22 cellular contexts compared by ENCODE assay signal in the genomic region with DNA sequence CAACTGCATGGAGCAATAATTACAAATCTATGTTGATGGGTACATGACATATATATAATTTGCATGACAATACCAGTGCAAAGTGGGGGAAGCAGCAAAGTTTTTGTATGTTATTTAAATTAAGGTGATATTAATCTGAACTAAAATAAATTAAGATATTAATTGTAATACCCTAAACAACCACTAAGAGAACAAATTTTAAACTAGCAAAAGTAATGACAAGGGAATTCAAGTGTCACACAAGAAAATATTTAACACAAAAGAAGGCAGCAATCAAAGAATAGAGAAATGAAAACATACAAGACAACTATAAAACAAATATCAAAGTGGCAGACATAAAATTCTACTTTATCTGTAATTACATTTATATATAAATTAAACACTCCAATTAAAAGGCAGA.
DNase-seq lines count a peak whose midpoint lies in the region; ATAC-seq and TF ChIP-seq lines count a peak whose summit lies in the region.
"Had no signal": no experiment of that assay in that cellular context is flagged by ENCODE, and none has a peak within 500 bp of the region (broad histone marks: within the 10 kb centered on the region; RNA-seq: fewer than 3 reads in every experiment).

No MANE protein-coding gene starts in this region.

- H3K9ac ChIP-seq in MM.1S (ENCODE audit: low read length): no peak overlapping the region
- H3K9ac ChIP-seq in endodermal cell (ENCODE audit: extremely low read depth, low read length, poor library complexity, severe bottlenecking): no peak overlapping the region
- no peak overlapping the region for H3K9ac ChIP-seq in smooth muscle cell (ENCODE audit: low read depth)
- H3K9ac ChIP-seq: BLaER1 treated with 17β-estradiol and CSF1 and Interleukin-3, amounts not matched to agents 10 nM and 100 nM had no signal

- H3K4me2 ChIP-seq in MM.1S (ENCODE audit: low read depth, low read length) (no peak overlapping the region), smooth muscle cell (no peak overlapping the region)
- H3K4me2 ChIP-seq: A549; BLaER1 treated with 17β-estradiol and CSF1 and Interleukin-3, amounts not matched to agents 10 nM and 100 nM had no signal

- no peak overlapping the region for H3K4me3 Mint-ChIP-seq in endodermal cell
- H3K4me3 Mint-ChIP-seq: CD14-positive monocyte; CD4-positive, alpha-beta T cell; CD8-positive, alpha-beta memory T cell had no signal

- no peaks in the 10 kb centered on the region for H3K27me3 ChIP-seq in MM.1S (replicated peaks; ENCODE audit: insufficient read depth, low read length)
- no peaks in the 10 kb centered on the region for H3K27me3 ChIP-seq in endodermal cell (ENCODE audit: control insufficient read depth, insufficient read depth, low read length, poor library complexity, severe bottlenecking)
- H3K27me3 ChIP-seq in smooth muscle cell (ENCODE audit: low read depth): no peaks in the 10 kb centered on the region
- H3K27me3 ChIP-seq: BE2C; BLaER1 treated with 17β-estradiol and CSF1 and Interleukin-3, amounts not matched to agents 10 nM and 100 nM had no signal

- H3K9me3 ChIP-seq in MM.1S (replicated peaks; ENCODE audit: insufficient read depth, low read length): no peaks in the 10 kb centered on the region; the same call in 1 of the 2 replicates
- H3K9me3 ChIP-seq in endodermal cell (ENCODE audit: control insufficient read depth, low read length): peaks cover 44% of the 10 kb centered on the region
- H3K9me3 ChIP-seq in smooth muscle cell (replicated peaks; ENCODE audit: low read depth): peaks cover 13% of the 10 kb centered on the region
- H3K9me3 ChIP-seq: BE2C had no signal

- peak; percentile 5; the same call in 1 of the 2 replicates for TF ChIP-seq CTCF in MM.1S (IDR thresholded peaks at IDR 0.05; ENCODE audit: low read length)
- peak; percentile 45 for TF ChIP-seq CTCF in endodermal cell (conservative IDR thresholded peaks at IDR 0.05)
- TF ChIP-seq CTCF in smooth muscle cell (IDR thresholded peaks at IDR 0.05; ENCODE audit: borderline replicate concordance, insufficient read depth, poor library complexity, severe bottlenecking): peak; percentile 8

- H3K4me1 Mint-ChIP-seq in endodermal cell: peaks cover 9% of the 10 kb centered on the region
- H3K4me1 Mint-ChIP-seq: CD14-positive monocyte; CD8-positive, alpha-beta memory T cell had no signal

- H3K9me3 Mint-ChIP-seq in endodermal cell: peaks cover 25% of the 10 kb centered on the region

- H3K27ac ChIP-seq in MM.1S (ENCODE audit: low read length): no peak overlapping the region
- H3K27ac ChIP-seq in endodermal cell (ENCODE audit: low read depth, low read length): no peak overlapping the region
- no peak overlapping the region for H3K27ac ChIP-seq in smooth muscle cell (ENCODE audit: low read depth)
- H3K27ac ChIP-seq: A549; BLaER1 treated with 17β-estradiol and CSF1 and Interleukin-3, amounts not matched to agents 10 nM and 100 nM had no signal

- no peaks in the 10 kb centered on the region for H3F3A ChIP-seq in MM.1S (ENCODE audit: insufficient read depth, low read length)
- H3F3A ChIP-seq in smooth muscle cell (ENCODE audit: low read depth): peaks cover 4% of the 10 kb centered on the region

- no peaks in the 10 kb centered on the region for H3K27me3 Mint-ChIP-seq in endodermal cell (ENCODE audit: insufficient read depth)
- H3K27me3 Mint-ChIP-seq: CD4-positive, alpha-beta T cell; CD8-positive, alpha-beta memory T cell had no signal

- no peak for ATAC-seq in GM21381 (IDR thresholded peaks at IDR 0.05; ENCODE audit: unreplicated experiment)
- ATAC-seq: A549, GM12878 had no signal

- H3K4me1 ChIP-seq in MM.1S (ENCODE audit: low read length) (no peaks in the 10 kb centered on the region), endodermal cell (ENCODE audit: control insufficient read depth, insufficient read depth, low read length) (no peaks in the 10 kb centered on the region), smooth muscle cell (ENCODE audit: low read depth) (peaks cover 6% of the 10 kb centered on the region)
- H3K4me1 ChIP-seq: A549; BE2C; BLaER1 treated with 17β-estradiol and CSF1 and Interleukin-3, amounts not matched to agents 10 nM and 100 nM had no signal

- no peaks in the 10 kb centered on the region for H3K36me3 ChIP-seq in MM.1S (replicated peaks; ENCODE audit: insufficient read depth, low read length)
- H3K36me3 ChIP-seq in endodermal cell (ENCODE audit: control insufficient read depth, insufficient read depth, low read length): no peaks in the 10 kb centered on the region
- peaks cover 8% of the 10 kb centered on the region for H3K36me3 ChIP-seq in smooth muscle cell (ENCODE audit: low read depth)
- H3K36me3 ChIP-seq: BE2C; BLaER1 treated with 17β-estradiol and CSF1 and Interleukin-3, amounts not matched to agents 10 nM and 100 nM; HAP-1 had no signal

- H2AFZ ChIP-seq in MM.1S (ENCODE audit: low read length): no peak overlapping the region
- H2AFZ ChIP-seq in smooth muscle cell (ENCODE audit: low read depth): no peak overlapping the region

- H4K20me1 ChIP-seq in MM.1S (ENCODE audit: insufficient read depth, low read length): no peaks in the 10 kb centered on the region
- H4K20me1 ChIP-seq in smooth muscle cell (ENCODE audit: low read depth): no peaks in the 10 kb centered on the region
- H4K20me1 ChIP-seq: BLaER1 treated with 17β-estradiol and CSF1 and Interleukin-3, amounts not matched to agents 10 nM and 100 nM had no signal

- H3K79me2 ChIP-seq in MM.1S (ENCODE audit: low read length): no peaks in the 10 kb centered on the region
- H3K79me2 ChIP-seq in smooth muscle cell (ENCODE audit: low read depth): no peaks in the 10 kb centered on the region

- H3K9me2 ChIP-seq in MM.1S (replicated peaks; ENCODE audit: insufficient read depth, low read length): no peaks in the 10 kb centered on the region

- H3K27ac Mint-ChIP-seq in endodermal cell: no peak overlapping the region
- H3K27ac Mint-ChIP-seq: CD14-positive monocyte; CD4-positive, alpha-beta T cell; CD8-positive, alpha-beta memory T cell had no signal

- H3K36me3 Mint-ChIP-seq in endodermal cell (ENCODE audit: low read depth): peaks cover 6% of the 10 kb centered on the region
- H3K36me3 Mint-ChIP-seq: CD14-positive monocyte; CD8-positive, alpha-beta memory T cell had no signal

- H3K4me3 ChIP-seq in MM.1S (ENCODE audit: low read length): no peak overlapping the region
- H3K4me3 ChIP-seq in endodermal cell (ENCODE audit: low read length): no peak overlapping the region
- no peak overlapping the region for H3K4me3 ChIP-seq in smooth muscle cell
- H3K4me3 ChIP-seq: A549; BLaER1 treated with 17β-estradiol and CSF1 and Interleukin-3, amounts not matched to agents 10 nM and 100 nM; GM12878; HAP-1 had no signal

- no peak for DNase-seq in MM.1S
- no peak for DNase-seq in endodermal cell
- no peak for DNase-seq in smooth muscle cell (lab: John Stamatoyannopoulos, UW; ENCODE audit: unreplicated experiment)
- DNase-seq in RPMI8226: no peak
- no peak for DNase-seq in OCI-M1 (lab: John Stamatoyannopoulos, UW)
- DNase-seq: 8988T; ACHN; AML-193; BE2C; CD4-positive, alpha-beta T cell; CD8-positive, alpha-beta memory T cell; DMS 273 treated with DMSO at 0.1 percent for 48 hours; DMS79; EL; GDM1; GOT3 had no signal
